ENCODE assay signal across 17 cellular contexts in genomic region chr22:43078522-43078921, GRCh38. TPM values are rescaled to one million over a fixed set of nuclear protein-coding genes. Genes with fewer than 3 reads are reported as not detected.
DNase-seq lines count a peak whose midpoint lies in the region; ATAC-seq and TF ChIP-seq lines count a peak whose summit lies in the region.
"Had no signal": no experiment of that assay in that cellular context is flagged by ENCODE, and none has a peak within 500 bp of the region (broad histone marks: within the 10 kb centered on the region; RNA-seq: fewer than 3 reads in every experiment).

No MANE protein-coding gene starts in this region.

- H3K4me3 ChIP-seq in Peyer's patch, result no peak overlapping the region
- H3K4me3 ChIP-seq in BE2C (ENCODE audit: low read depth, low read length), result no peak overlapping the region
- H3K4me3 ChIP-seq: A549 had no signal

- H3K4me1 ChIP-seq in Peyer's patch, result peaks cover 0 to 12% (median 0%) of the 10 kb centered on the region in 4 donors
- no peaks in the 10 kb centered on the region for H3K4me1 ChIP-seq in BE2C

- TF ChIP-seq CTCF in Peyer's patch (IDR thresholded peaks at IDR 0.05), result no peak
- TF ChIP-seq CTCF in BE2C (IDR thresholded peaks at IDR 0.05; ENCODE audit: low read depth, low read length), result no peak

- no peaks in the 10 kb centered on the region for H3K9me3 Mint-ChIP-seq in activated naive CD4-positive, alpha-beta T cell treated with anti-CD3 and anti-CD28 coated beads, Interleukin-2, amount 50 U/mL, for 72 hours
- H3K9me3 Mint-ChIP-seq in immature natural killer cell, result peaks cover 0 to 3% (median 0%) of the 10 kb centered on the region in 6 donors
- no peaks in the 10 kb centered on the region for H3K9me3 Mint-ChIP-seq in stimulated activated effector memory CD8-positive, alpha-beta T cell treated with anti-CD3 and anti-CD28 coated beads, Interleukin-12 subunit alpha, Interleukin-12 subunit beta, amount 100 ng/mL, for 72 hours
- H3K9me3 Mint-ChIP-seq: CD14-positive monocyte had no signal

- H3K27me3 Mint-ChIP-seq in immature natural killer cell (ENCODE audit: low read depth in 3 of 3), result peaks cover 2 to 21% (median 8%) of the 10 kb centered on the region in 3 donors

- H3K4me1 Mint-ChIP-seq in immature natural killer cell, result peaks cover 24 to 26% of the 10 kb centered on the region in 2 donors
- peaks cover 11% of the 10 kb centered on the region for H3K4me1 Mint-ChIP-seq in stimulated activated effector memory CD8-positive, alpha-beta T cell treated with anti-CD3 and anti-CD28 coated beads, Interleukin-12 subunit alpha, Interleukin-12 subunit beta, amount 100 ng/mL, for 72 hours

- no peak for DNase-seq in activated naive CD4-positive, alpha-beta T cell treated with anti-CD3 and anti-CD28 coated beads, Interleukin-2, amount 50 U/mL, for 72 hours (ENCODE audit: low spot score in 2 of 2)
- DNase-seq in activated naive CD4-positive, alpha-beta T cell (lab: John Stamatoyannopoulos, UW), result no peak
- peak in 2 of 3 donors; percentile 69 to 88 for DNase-seq in Peyer's patch
- DNase-seq in immature natural killer cell, result peak in 2 of 3 donors; percentile 31 to 51
- no peak for DNase-seq in stimulated activated effector memory CD8-positive, alpha-beta T cell treated with anti-CD3 and anti-CD28 coated beads, Interleukin-12 subunit alpha, Interleukin-12 subunit beta, amount 100 ng/mL, for 72 hours (ENCODE audit: low spot score in 2 of 2)
- no peak for DNase-seq in activated gamma-delta T cell (lab: John Stamatoyannopoulos, UW)
- DNase-seq in BE2C, result no peak
- DNase-seq: IMR-90, NCI-H1436 treated with DMSO at 0.1 percent for 48 hours, NCI-H2081, NCI-H526 treated with DMSO at 0.1 percent for 48 hours, SK-N-SH had no signal

- peak overlapping the region in 1 of 4 donors; percentile 35 for H3K27ac ChIP-seq in Peyer's patch
- H3K27ac ChIP-seq: A549 had no signal

- H3K27me3 ChIP-seq in Peyer's patch, result no peaks in the 10 kb centered on the region
- no peaks in the 10 kb centered on the region for H3K27me3 ChIP-seq in BE2C

- ATAC-seq in activated naive CD4-positive, alpha-beta T cell treated with anti-CD3 and anti-CD28 coated beads, Interleukin-2, amount 50 U/mL, for 72 hours, result no peak
- ATAC-seq in stimulated activated effector memory CD8-positive, alpha-beta T cell treated with anti-CD3 and anti-CD28 coated beads, Interleukin-12 subunit alpha, Interleukin-12 subunit beta, amount 100 ng/mL, for 72 hours, result no peak
- ATAC-seq in HG03139 (IDR thresholded peaks at IDR 0.05; ENCODE audit: unreplicated experiment), result no peak
- ATAC-seq: Right ventricle myocardium inferior had no signal

- peak overlapping the region; percentile 61 to 88 for H3K27ac Mint-ChIP-seq in activated naive CD4-positive, alpha-beta T cell treated with anti-CD3 and anti-CD28 coated beads, Interleukin-2, amount 50 U/mL, for 72 hours
- peak overlapping the region; percentile 80 to 95 (median 86) for H3K27ac Mint-ChIP-seq in immature natural killer cell
- H3K27ac Mint-ChIP-seq in stimulated activated effector memory CD8-positive, alpha-beta T cell treated with anti-CD3 and anti-CD28 coated beads, Interleukin-12 subunit alpha, Interleukin-12 subunit beta, amount 100 ng/mL, for 72 hours, result peak overlapping the region; percentile 61

- H3K9me3 ChIP-seq in Peyer's patch (no peaks in the 10 kb centered on the region), BE2C (no peaks in the 10 kb centered on the region)
- H3K9me3 ChIP-seq: A549, SK-N-SH had no signal

- no peak for TF ChIP-seq POLR2A in Peyer's patch (IDR thresholded peaks at IDR 0.05)

- H3K4me3 Mint-ChIP-seq in immature natural killer cell, result peak overlapping the region in 2 of 5 donors; percentile 27 to 63
- H3K4me3 Mint-ChIP-seq in stimulated activated effector memory CD8-positive, alpha-beta T cell treated with anti-CD3 and anti-CD28 coated beads, Interleukin-12 subunit alpha, Interleukin-12 subunit beta, amount 100 ng/mL, for 72 hours, result no peak overlapping the region
- H3K4me3 Mint-ChIP-seq: CD14-positive monocyte had no signal

- no peaks in the 10 kb centered on the region for H3K36me3 Mint-ChIP-seq in activated naive CD4-positive, alpha-beta T cell treated with anti-CD3 and anti-CD28 coated beads, Interleukin-2, amount 50 U/mL, for 72 hours
- peaks cover 0 to 6% (median 3%) of the 10 kb centered on the region in 3 donors for H3K36me3 Mint-ChIP-seq in immature natural killer cell
- H3K36me3 Mint-ChIP-seq in stimulated activated effector memory CD8-positive, alpha-beta T cell treated with anti-CD3 and anti-CD28 coated beads, Interleukin-12 subunit alpha, Interleukin-12 subunit beta, amount 100 ng/mL, for 72 hours, result peaks cover 8% of the 10 kb centered on the region

- H3K36me3 ChIP-seq in Peyer's patch (no peaks in the 10 kb centered on the region), BE2C (no peaks in the 10 kb centered on the region)

RNA-seq across cellular contexts. Expression of gene TTLL1, which starts 10.7 kb away (rescaled TPM):
- 1 to 10 TPM; 5.6 to 6.0 TPM for total RNA-seq in activated naive CD4-positive, alpha-beta T cell treated with anti-CD3 and anti-CD28 coated beads, Interleukin-2, amount 50 U/mL, for 72 hours
- 1 to 10 TPM; 1.7 to 5.0 (median 3.5) TPM for total RNA-seq in Peyer's patch
- polyA plus RNA-seq in immature natural killer cell, result 10 to 100 TPM in 1 of 3 donors, 1 to 10 TPM in 2; 9.4 to 14.4 (median 9.9) TPM
- 12.1 TPM for polyA plus RNA-seq in BE2C (2012; ENCODE audit: insufficient read depth, insufficient read length, low read depth)

RNA-seq across cellular contexts. Expression of gene BIK, which starts 32.0 kb away (rescaled TPM):
- 1 to 10 TPM in 1 of 2 donors, under 1 TPM in 1; 0.98 to 1.4 TPM for total RNA-seq in activated naive CD4-positive, alpha-beta T cell treated with anti-CD3 and anti-CD28 coated beads, Interleukin-2, amount 50 U/mL, for 72 hours
- total RNA-seq in Peyer's patch, result 10 to 100 TPM in 2 of 4 donors, 1 to 10 TPM in 1, not detected in 1; 7.4 to 16.5 (median 15.6) TPM
- 1 to 10 TPM in 1 of 3 donors, under 1 TPM in 1, not detected in 1; 0.45 to 1.6 TPM for polyA plus RNA-seq in immature natural killer cell
- polyA plus RNA-seq in BE2C (2012; ENCODE audit: insufficient read depth, insufficient read length, low read depth), result 1.7 TPM
- total RNA-seq: LHCN-M2 had no signal
- polyA plus RNA-seq: IMR-90 had no signal

Comparison
In these comparisons a context has a peak if more than half of its experiments do, and no peak if none do; other contexts are left out.
1. DNase-seq: peak in Peyer's patch (2 of 3) and immature natural killer cell (2 of 3); none in activated naive CD4-positive, alpha-beta T cell treated with anti-CD3 and anti-CD28 coated beads, Interleukin-2, amount 50 U/mL, for 72 hours (0 of 2), activated naive CD4-positive, alpha-beta T cell (0 of 4), stimulated activated effector memory CD8-positive, alpha-beta T cell treated with anti-CD3 and anti-CD28 coated beads, Interleukin-12 subunit alpha, Interleukin-12 subunit beta, amount 100 ng/mL, for 72 hours (0 of 2), activated gamma-delta T cell (single experiment) and BE2C (single experiment).
2. Peak in every context shown above with its lines, with median percentiles within 50 percentile points of each other: H3K27ac Mint-ChIP-seq.